In genomic region chr12:39619316-39619659, GRCh38 we compare ENCODE assay signal across 1 cellular context.
TF ChIP-seq lines count a peak whose summit lies in the region.

No MANE protein-coding gene starts in this region.

TF ChIP-seq in GM23338, 12 proteins besides CTCF, POLR2A, EP300 and RAD21 (continued from another document):
- TF ChIP-seq REST (IDR thresholded peaks at IDR 0.05; ENCODE audit: unreplicated experiment) (no peak), JUNB (IDR thresholded peaks at IDR 0.05; ENCODE audit: unreplicated experiment) (no peak), NANOG (IDR thresholded peaks at IDR 0.05; ENCODE audit: borderline replicate concordance) (no peak), STAT1 (IDR thresholded peaks at IDR 0.05; ENCODE audit: unreplicated experiment) (no peak), POLR2AphosphoS5 (IDR thresholded peaks at IDR 0.05; ENCODE audit: low read depth) (no peak), ETS1 (IDR thresholded peaks at IDR 0.05) (no peak), CREB1 (CRISPR knock-in tag; IDR thresholded peaks at IDR 0.05; ENCODE audit: low read depth) (no peak), ZNF114 (CRISPR knock-in tag; IDR thresholded peaks at IDR 0.05) (no peak), EZH2 (IDR thresholded peaks at IDR 0.05; ENCODE audit: low read depth, unreplicated experiment) (no peak)
